ENCODE assay signal across 19 cellular contexts in the genomic region with DNA sequence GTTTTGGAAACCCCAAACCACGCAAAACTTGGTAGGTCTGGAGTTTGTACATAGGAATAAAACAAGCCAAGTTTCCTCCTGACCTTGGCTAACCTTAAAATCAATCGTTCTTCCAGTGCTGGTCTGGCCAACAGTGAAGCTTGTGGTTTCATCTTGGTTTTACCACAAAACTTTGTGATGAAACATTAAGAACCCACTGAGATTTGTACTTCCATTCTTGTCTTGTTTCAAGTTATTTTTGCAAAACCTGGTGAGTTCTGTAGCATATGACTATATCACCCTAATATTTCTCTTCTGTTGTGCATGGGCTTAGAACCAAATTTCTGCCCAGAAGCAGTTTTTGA. TPM values are rescaled to one million over a fixed set of nuclear protein-coding genes. Genes with fewer than 3 reads are reported as not detected.
DNase-seq lines count a peak whose midpoint lies in the region; ATAC-seq and TF ChIP-seq lines count a peak whose summit lies in the region.
"Had no signal": no experiment of that assay in that cellular context is flagged by ENCODE, and none has a peak within 500 bp of the region (broad histone marks: within the 10 kb centered on the region; RNA-seq: fewer than 3 reads in every experiment).

No MANE protein-coding gene starts in this region.

- BruUV-seq in Caco-2 (replicated peaks; lab: Mats Ljungman, UMichigan): no TSS peak

- H3K4me1 Mint-ChIP-seq in osteocyte (ENCODE audit: unreplicated experiment) (peaks cover 77% of the 10 kb centered on the region), Caco-2 (ENCODE audit: low read depth, unreplicated experiment) (peaks cover 1% of the 10 kb centered on the region), T-cell (no peaks in the 10 kb centered on the region)

- no peaks in the 10 kb centered on the region for H4K20me1 ChIP-seq in BLaER1 treated with 17β-estradiol and CSF1 and Interleukin-3, amounts not matched to agents 10 nM and 100 nM

- peak overlapping the region; percentile 44 to 67 (median 50); a peak in 21 of 22 replicates for H3K4me2 ChIP-seq in BLaER1 treated with 17β-estradiol and CSF1 and Interleukin-3, amounts not matched to agents 10 nM and 100 nM

- H3K27me3 Mint-ChIP-seq in osteocyte (ENCODE audit: unreplicated experiment) (no peaks in the 10 kb centered on the region), Caco-2 (ENCODE audit: insufficient read depth, unreplicated experiment) (no peaks in the 10 kb centered on the region), T-cell (peaks cover 24 to 30% of the 10 kb centered on the region in 2 donors)

- H3K9me3 Mint-ChIP-seq in osteocyte (ENCODE audit: unreplicated experiment) (no peaks in the 10 kb centered on the region), Caco-2 (ENCODE audit: unreplicated experiment) (no peaks in the 10 kb centered on the region), T-cell (no peaks in the 10 kb centered on the region)
- H3K9me3 Mint-ChIP-seq: activated naive CD8-positive, alpha-beta T cell treated with anti-CD3 and anti-CD28 coated beads for 36 hours; CD4-positive, alpha-beta T cell; H9; natural killer cell treated with Interleukin-12 subunit alpha and Interleukin-12 subunit beta and Interleukin-15 and Interleukin-18, amount 100 ng/mL, for 72 hours had no signal

- no peaks in the 10 kb centered on the region for H3K27me3 ChIP-seq in BLaER1 treated with 17β-estradiol and CSF1 and Interleukin-3, amounts not matched to agents 10 nM and 100 nM
- no peaks in the 10 kb centered on the region for H3K27me3 ChIP-seq in Caco-2 (replicated peaks; ENCODE audit: control insufficient read depth, insufficient read depth, low read length)

- intact Hi-C loops in Caco-2 (cut with micrococcal nuclease; ENCODE audit: unreplicated experiment): no loop called here

- ATAC-seq in GM18867 (IDR thresholded peaks at IDR 0.05; ENCODE audit: unreplicated experiment): no peak
- no peak for ATAC-seq in T-cell (replicated peaks in 1 of 4)
- ATAC-seq: HepG2; natural killer cell treated with Interleukin-12 subunit alpha and Interleukin-12 subunit beta and Interleukin-15 and Interleukin-18, amount 100 ng/mL, for 72 hours had no signal

- H3K4me3 ChIP-seq in BLaER1 treated with 17β-estradiol and CSF1 and Interleukin-3, amounts not matched to agents 10 nM and 100 nM: no peak overlapping the region
- H3K4me3 ChIP-seq in cardiac fibroblast (replicated peaks in 1 of 2; ENCODE audit: low read depth in 2 of 2, low read length in 2 of 2) (no peak overlapping the region), Caco-2 (ENCODE audit: low read depth, low read length) (no peak overlapping the region)
- H3K4me3 ChIP-seq: SK-N-MC, thoracic aorta had no signal

- H3K27ac ChIP-seq in BLaER1 treated with 17β-estradiol and CSF1 and Interleukin-3, amounts not matched to agents 10 nM and 100 nM: no peak overlapping the region
- H3K27ac ChIP-seq: SK-N-MC, thoracic aorta had no signal

- H3K27ac Mint-ChIP-seq in osteocyte (ENCODE audit: unreplicated experiment): peak overlapping the region; percentile 78
- H3K27ac Mint-ChIP-seq in Caco-2 (ENCODE audit: unreplicated experiment): no peak overlapping the region
- H3K27ac Mint-ChIP-seq in T-cell: no peak overlapping the region
- H3K27ac Mint-ChIP-seq: activated naive CD8-positive, alpha-beta T cell treated with anti-CD3 and anti-CD28 coated beads for 36 hours; CD4-positive, alpha-beta T cell; H9; natural killer cell treated with Interleukin-12 subunit alpha and Interleukin-12 subunit beta and Interleukin-15 and Interleukin-18, amount 100 ng/mL, for 72 hours had no signal

- H3K9me3 ChIP-seq in BLaER1 treated with 17β-estradiol and CSF1 and Interleukin-3, amounts not matched to agents 10 nM and 100 nM (replicated peaks in 1 of 11): no peaks in the 10 kb centered on the region
- no peaks in the 10 kb centered on the region for H3K9me3 ChIP-seq in Caco-2
- H3K9me3 ChIP-seq: thoracic aorta had no signal

- TF ChIP-seq CTCF in cardiac fibroblast (IDR thresholded peaks at IDR 0.05; ENCODE audit: low read depth, low read length): no peak
- no peak for TF ChIP-seq CTCF in osteocyte (IDR thresholded peaks at IDR 0.05)
- TF ChIP-seq CTCF in Caco-2 (IDR thresholded peaks at IDR 0.05; ENCODE audit: insufficient read depth in 1 of 2, low read depth in 1 of 2, low read length in 1 of 2, severe bottlenecking in 1 of 2, unreplicated experiment in 1 of 2): no peak

- H3K36me3 ChIP-seq in BLaER1 treated with 17β-estradiol and CSF1 and Interleukin-3, amounts not matched to agents 10 nM and 100 nM: no peaks in the 10 kb centered on the region
- H3K36me3 ChIP-seq in Caco-2 (ENCODE audit: control insufficient read depth, insufficient read depth, low read length): no peaks in the 10 kb centered on the region
- H3K36me3 ChIP-seq: thoracic aorta had no signal

- H3K4me3 Mint-ChIP-seq in osteocyte (ENCODE audit: unreplicated experiment) (no peak overlapping the region), Caco-2 (ENCODE audit: unreplicated experiment) (no peak overlapping the region), T-cell (no peak overlapping the region)
- H3K4me3 Mint-ChIP-seq: activated naive CD8-positive, alpha-beta T cell treated with anti-CD3 and anti-CD28 coated beads for 36 hours; CD4-positive, alpha-beta T cell; H9; natural killer cell treated with Interleukin-12 subunit alpha and Interleukin-12 subunit beta and Interleukin-15 and Interleukin-18, amount 100 ng/mL, for 72 hours had no signal

- CTCF ChIA-PET in Caco-2 (lab: Charles Lee): no interaction called here
- CTCF ChIA-PET in T-cell (lab: Charles Lee): interaction anchor here (1.8 to 3.5 kb wide), 3 partner anchors 10 to 629 kb away, joined by 4 to 32 read pairs (median 19); no protein-coding TSS in a partner anchor

- H3K9ac ChIP-seq in BLaER1 treated with 17β-estradiol and CSF1 and Interleukin-3, amounts not matched to agents 10 nM and 100 nM: no peak overlapping the region

- DNase-seq in M059J (ENCODE audit: low read depth): peak; percentile 63
- DNase-seq in cardiac fibroblast (ENCODE audit: low read depth in 2 of 2): peak; percentile 53 to 62
- DNase-seq in osteocyte (ENCODE audit: extremely low spot score, unreplicated experiment): no peak
- DNase-seq in Caco-2: no peak
- DNase-seq in T-cell: no peak
- no peak for DNase-seq in RPMI8226
- DNase-seq: activated naive CD8-positive, alpha-beta T cell treated with anti-CD3 and anti-CD28 coated beads for 36 hours; activated T-cell treated with anti-CD3 and anti-CD28 coated beads, Interleukin-2, amount 50 U/mL, for 1 hour; CD4-positive, alpha-beta T cell; cerebellar nuclear complex; glutamatergic neuron; H9; stimulated activated CD4-positive, alpha-beta T cell treated with anti-CD3 and anti-CD28 coated beads, Interleukin-1b, Interleukin-23, amount 100 ng/mL, for 48 hours had no signal

- peaks cover 25% of the 10 kb centered on the region for H3K36me3 Mint-ChIP-seq in osteocyte (ENCODE audit: unreplicated experiment)
- H3K36me3 Mint-ChIP-seq in Caco-2 (ENCODE audit: insufficient read depth, unreplicated experiment): no peaks in the 10 kb centered on the region
- H3K36me3 Mint-ChIP-seq in T-cell: no peaks in the 10 kb centered on the region
- H3K36me3 Mint-ChIP-seq: activated naive CD8-positive, alpha-beta T cell treated with anti-CD3 and anti-CD28 coated beads for 36 hours; natural killer cell treated with Interleukin-12 subunit alpha and Interleukin-12 subunit beta and Interleukin-15 and Interleukin-18, amount 100 ng/mL, for 72 hours had no signal

- H3K4me1 ChIP-seq in BLaER1 treated with 17β-estradiol and CSF1 and Interleukin-3, amounts not matched to agents 10 nM and 100 nM: peaks cover 13 to 18% (median 17%) of the 10 kb centered on the region in 10 experiments
- peaks cover 6% of the 10 kb centered on the region for H3K4me1 ChIP-seq in Caco-2

- POLR2A ChIA-PET in Caco-2 (lab: Charles Lee): no interaction called here
- POLR2A ChIA-PET in T-cell (lab: Charles Lee): interaction anchor here in 1 of 2 donors (0.6 kb wide), 1 partner anchor 381 kb away, joined by 3 read pairs; no protein-coding TSS in a partner anchor

RNA-seq across cellular contexts. Expression of a gene that starts 26.4 kb away (rescaled TPM):
- total RNA-seq in M059J (2014; rRNA removed; shearing (Covaris generic)): 8.0 and 12.5 TPM in 2 replicates
- 339 and 340 TPM in 2 replicates for total RNA-seq in osteocyte
- 0.26 and 0.32 TPM in 2 replicates for total RNA-seq in Caco-2 (2022)
- total RNA-seq in T-cell: under 1 TPM in 1 of 5 donors, not detected in 4; 0.18 TPM
- total RNA-seq: activated naive CD8-positive, alpha-beta T cell treated with anti-CD3 and anti-CD28 coated beads for 36 hours; CD4-positive, alpha-beta T cell; natural killer cell treated with Interleukin-12 subunit alpha and Interleukin-12 subunit beta and Interleukin-15 and Interleukin-18, amount 100 ng/mL, for 72 hours had no signal

Comparison
In these comparisons a context has a peak if more than half of its experiments do, and no peak if none do; other contexts are left out.
1. DNase-seq: peak in M059J (single experiment) and cardiac fibroblast (2 of 2); none in osteocyte (single experiment), Caco-2 (0 of 2), T-cell (0 of 34) and RPMI8226 (single experiment).
2. RNA of a gene that starts 26.4 kb away (total RNA-seq): 339 to 340 TPM in osteocyte; 8.0 to 12.5 TPM in M059J, 0.26 to 0.32 TPM in Caco-2 and 0.18 TPM in T-cell; every median in the first group is over 10 times any median in the second.